16 cellular contexts compared by ENCODE assay signal in the genomic region with DNA sequence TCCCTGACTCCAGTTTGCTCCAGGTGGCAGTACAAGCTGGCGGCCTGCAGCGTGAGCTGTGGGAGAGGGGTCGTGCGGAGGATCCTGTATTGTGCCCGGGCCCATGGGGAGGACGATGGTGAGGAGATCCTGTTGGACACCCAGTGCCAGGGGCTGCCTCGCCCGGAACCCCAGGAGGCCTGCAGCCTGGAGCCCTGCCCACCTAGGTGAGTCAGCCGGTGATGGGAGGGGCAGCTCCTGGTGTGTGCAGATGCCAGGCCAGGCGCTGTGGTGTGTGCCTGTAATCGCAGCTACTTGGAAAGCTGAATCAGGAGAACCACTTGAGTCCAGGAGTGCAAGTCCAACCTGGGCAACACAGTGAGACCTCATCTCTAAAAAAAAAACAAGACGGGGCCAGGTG. TPM values are rescaled to one million over a fixed set of nuclear protein-coding genes. Genes with fewer than 3 reads are reported as not detected.
DNase-seq lines count a peak whose midpoint lies in the region; ATAC-seq and TF ChIP-seq lines count a peak whose summit lies in the region.
"Had no signal": no experiment of that assay in that cellular context is flagged by ENCODE, and none has a peak within 500 bp of the region (broad histone marks: within the 10 kb centered on the region; RNA-seq: fewer than 3 reads in every experiment).

No MANE protein-coding gene starts in this region.

- no peaks in the 10 kb centered on the region for H3K27me3 ChIP-seq in stomach
- H3K27me3 ChIP-seq: tibial nerve had no signal

- H3K27ac ChIP-seq in stomach, result peak overlapping the region in 3 of 5 donors; percentile 29 to 39 (median 29)
- H3K27ac ChIP-seq: tibial nerve had no signal

- intact Hi-C loops in stomach (cut with DNase I; ENCODE audit: low total_unique reads), result no loop called here

- H3K4me1 ChIP-seq in stomach, result peaks cover 8 to 14% (median 9%) of the 10 kb centered on the region in 4 donors
- H3K4me1 ChIP-seq: tibial nerve had no signal

- TF ChIP-seq POLR2A in stomach (IDR thresholded peaks at IDR 0.05), result no peak

- TF ChIP-seq CTCF in stomach (IDR thresholded peaks at IDR 0.05), result peak in 1 of 7 experiments; percentile 13

- 32 to 83% (median 59%) methylated on average over 8 to 12 of the region's 12 CpGs for WGBS in stomach, 5 donors

- peak; percentile 35 for DNase-seq in NCI-H1436 (lab: John Stamatoyannopoulos, UW)
- DNase-seq in NCI-H1436 treated with DMSO at 0.1 percent for 48 hours (lab: John Stamatoyannopoulos, UW), result no peak
- DNase-seq in NCI-H69 (lab: John Stamatoyannopoulos, UW), result peak; percentile 87
- DNase-seq in stomach, result peak; percentile 90
- DNase-seq in activated gamma-delta T cell (lab: John Stamatoyannopoulos, UW), result no peak
- DNase-seq in islet precursor cell, result no peak
- DNase-seq: activated CD4-positive, alpha-beta T cell treated with anti-CD3 and anti-CD28 coated beads, Interleukin-2, amount 50 U/mL, for 1 hour; GOT3; head of caudate nucleus; NCI-H1048; stimulated activated CD4-positive, alpha-beta T cell treated with anti-CD3 and anti-CD28 coated beads, Interleukin-12 subunit alpha, Interleukin-12 subunit beta, amount 100 ng/mL, for 4 hours; T-helper 1 cell had no signal

- no peak overlapping the region for H3K4me3 ChIP-seq in stomach
- H3K4me3 ChIP-seq: GM12878, tibial nerve had no signal

- TF ChIP-seq EP300 in stomach (IDR thresholded peaks at IDR 0.05), result no peak

- peak; percentile 90 for ATAC-seq in esophagus mucosa
- ATAC-seq in GM18867 (IDR thresholded peaks at IDR 0.05; ENCODE audit: unreplicated experiment), result no peak
- ATAC-seq: GM12878 had no signal

- H3K9me3 ChIP-seq in stomach, result no peaks in the 10 kb centered on the region
- H3K9me3 ChIP-seq: tibial nerve had no signal

- no peaks in the 10 kb centered on the region for H3K36me3 ChIP-seq in stomach

RNA-seq across cellular contexts. Expression of a gene that starts 10.0 kb away (rescaled TPM):
- total RNA-seq in esophagus mucosa (7.4 TPM), stomach (10 to 100 TPM; 11.7 to 74.2 (median 16.7) TPM)
- 10 to 100 TPM; 15.6 to 28.9 (median 28.3) TPM for polyA plus RNA-seq in stomach

RNA-seq across cellular contexts. Expression of a gene that starts 27.6 kb away (rescaled TPM):
- total RNA-seq in esophagus mucosa, result 0.92 TPM
- 10 to 100 TPM in 1 of 5 donors, 1 to 10 TPM in 3, not detected in 1; 4.6 to 19.6 (median 6.1) TPM for total RNA-seq in stomach
- polyA plus RNA-seq in stomach, result 1 to 10 TPM; 6.6 to 8.3 (median 8.3) TPM

RNA-seq across cellular contexts. Expression of a gene that starts 29.1 kb away (rescaled TPM):
- 0.80 TPM for total RNA-seq in esophagus mucosa
- total RNA-seq in stomach, result 10 to 100 TPM in 1 of 5 donors, 1 to 10 TPM in 1, under 1 TPM in 1, not detected in 2; 0.55 to 14.3 (median 1.3) TPM
- polyA plus RNA-seq in stomach, result 1 to 10 TPM in 2 of 3 donors, under 1 TPM in 1; 0.92 to 3.1 (median 1.4) TPM

RNA-seq across cellular contexts. Expression of a gene that starts 31.9 kb away (rescaled TPM):
- total RNA-seq in esophagus mucosa, result 13.7 TPM
- total RNA-seq in stomach, result 10 to 100 TPM in 3 of 5 donors, 1 to 10 TPM in 1, under 1 TPM in 1; 0.45 to 64.3 (median 11.2) TPM
- 10 to 100 TPM; 14.3 to 16.8 (median 14.7) TPM for polyA plus RNA-seq in stomach

Comparison
In these comparisons a context has a peak if more than half of its experiments do, and no peak if none do; other contexts are left out.
1. DNase-seq: peak in NCI-H1436 (single experiment), NCI-H69 (single experiment) and stomach (single experiment); none in NCI-H1436 treated with DMSO at 0.1 percent for 48 hours (single experiment), activated gamma-delta T cell (single experiment) and islet precursor cell (single experiment).